In the genomic region with DNA sequence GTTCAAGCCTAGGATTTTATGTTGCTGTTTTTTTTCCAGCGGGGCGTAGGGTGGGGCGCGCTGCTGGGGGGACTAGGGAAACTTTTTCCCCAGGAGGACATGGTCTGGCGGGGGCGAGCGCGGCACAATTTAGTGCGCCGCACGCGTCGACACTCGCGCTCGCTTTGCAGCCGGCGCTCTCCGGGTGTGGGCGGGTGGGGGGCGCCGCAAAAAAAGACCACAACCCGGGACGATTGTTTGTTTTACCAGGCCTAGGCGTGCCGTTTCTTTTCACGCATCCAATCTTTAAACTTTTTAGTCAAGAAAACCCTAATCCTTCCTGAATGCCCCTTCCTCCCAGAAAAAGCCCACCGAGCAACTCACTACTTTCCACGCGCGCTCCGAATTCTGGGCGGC, we compare ENCODE assay signal across 8 cellular contexts. TPM values are rescaled to one million over a fixed set of nuclear protein-coding genes. Genes with fewer than 3 reads are reported as not detected.
DNase-seq lines count a peak whose midpoint lies in the region; ATAC-seq and TF ChIP-seq lines count a peak whose summit lies in the region.

No MANE protein-coding gene starts in this region.

- H2BK120ac ChIP-seq in H9 (ENCODE audit: low read depth, low read length, poor library complexity, severe bottlenecking) = peak overlapping the region; percentile 87

- H3K79me2 ChIP-seq in H9 (ENCODE audit: insufficient read depth, low read length) = peaks cover 33% of the 10 kb centered on the region; the same call in 1 of the 2 replicates

- H3K36me3 ChIP-seq in prostate gland = peaks cover 7 to 14% of the 10 kb centered on the region in 2 donors

- H3K79me1 ChIP-seq in H9 (ENCODE audit: insufficient read depth, low read depth, low read length, poor library complexity, severe bottlenecking) = no peaks in the 10 kb centered on the region

- peak overlapping the region; percentile 54 for H2AK5ac ChIP-seq in H9 (ENCODE audit: insufficient read length, low read length)

- peak overlapping the region; percentile 86 for H3K56ac ChIP-seq in H9 (ENCODE audit: insufficient read length, low read depth, low read length)

- H4K5ac ChIP-seq in H9 (ENCODE audit: insufficient read length, low read depth, low read length) = peak overlapping the region; percentile 91

- H3K9ac ChIP-seq in H9 (ENCODE audit: extremely low read depth, insufficient read length, low read length) = peak overlapping the region; percentile 95

- H3K27ac ChIP-seq in H9 (ENCODE audit: insufficient read length, low read depth, low read length) (peak overlapping the region; percentile 93), prostate gland (peak overlapping the region; percentile 99 to 100)

- H3K4ac ChIP-seq in H9 (ENCODE audit: low read depth, low read length) = peak overlapping the region; percentile 40

- peak overlapping the region; percentile 100 for H3K4me3 ChIP-seq in WI38 (ENCODE audit: low read depth, low read length)
- H3K4me3 ChIP-seq in fibroblast of villous mesenchyme (ENCODE audit: low read depth, low read length) = peak overlapping the region; percentile 77
- peak overlapping the region; percentile 86 to 94 for H3K4me3 ChIP-seq in prostate gland

- TF ChIP-seq CTCF in H9 (conservative IDR thresholded peaks at IDR 0.05) = no peak
- no peak for TF ChIP-seq CTCF in WI38 (IDR thresholded peaks at IDR 0.05; ENCODE audit: low read depth, low read length)
- no peak for TF ChIP-seq CTCF in fibroblast of villous mesenchyme (IDR thresholded peaks at IDR 0.05; ENCODE audit: insufficient read depth, low read depth, low read length)
- no peak for TF ChIP-seq CTCF in prostate gland (IDR thresholded peaks at IDR 0.05)

- H3K4me1 ChIP-seq in H9 (ENCODE audit: insufficient read depth, low read length) (peaks cover 5% of the 10 kb centered on the region; the same call in 1 of the 2 replicates), prostate gland (replicated peaks) (no peaks in the 10 kb centered on the region)

- no peak overlapping the region for H2BK15ac ChIP-seq in H9 (ENCODE audit: low read depth, low read length)

- H3K27me3 ChIP-seq in H9 (ENCODE audit: insufficient read depth, low read length) (no peaks in the 10 kb centered on the region), prostate gland (replicated peaks; ENCODE audit: insufficient read depth) (no peaks in the 10 kb centered on the region)

- peak overlapping the region; percentile 96 for H3K18ac ChIP-seq in H9 (ENCODE audit: insufficient read length, low read depth, low read length)

- H3K27ac Mint-ChIP-seq in H9 = peak overlapping the region; percentile 99 to 100 (median 100)

- peak overlapping the region; percentile 13 for H3K23ac ChIP-seq in H9 (ENCODE audit: insufficient read length, low read depth, low read length)

- peak overlapping the region; percentile 89 for H3K4me2 ChIP-seq in H9 (ENCODE audit: insufficient read depth, insufficient read length, low read length)

- no peak overlapping the region for H2AFZ ChIP-seq in H9 (ENCODE audit: low read length)

- H2BK12ac ChIP-seq in H9 (ENCODE audit: insufficient read length, low read depth, low read length) = peak overlapping the region; percentile 84

- H3K14ac ChIP-seq in H9 (ENCODE audit: insufficient read depth, low read length) = peak overlapping the region; percentile 84

- peaks cover 23% of the 10 kb centered on the region for H3K23me2 ChIP-seq in H9 (ENCODE audit: insufficient read length, low read depth, low read length, poor library complexity, severe bottlenecking)

- H3K9me3 ChIP-seq in H9 (ENCODE audit: control insufficient read depth, low read depth, low read length) (no peaks in the 10 kb centered on the region), prostate gland (no peaks in the 10 kb centered on the region)

- H3K4me1 Mint-ChIP-seq in H9 = peaks cover 46 to 55% of the 10 kb centered on the region in 2 experiments

- TF ChIP-seq POLR2A in prostate gland (IDR thresholded peaks at IDR 0.05) = no peak

- H3K9me3 Mint-ChIP-seq in H9 = peaks cover 10 to 14% of the 10 kb centered on the region in 2 experiments; a peak in 4 of 5 replicates

- no CpG with 5 or more reads among the region's 33 CpGs for WGBS in H9 (ENCODE audit: extremely low coverage, insufficient read length, low lambda C conversion rate)
- WGBS in prostate gland = under 1% methylated on average over 33 of the region's 33 CpGs

- peak overlapping the region; percentile 41 for H3T11ph ChIP-seq in H9 (ENCODE audit: low read length)

- peaks cover 4% of the 10 kb centered on the region; the same call in 1 of the 2 replicates for H3K27me3 Mint-ChIP-seq in H9 (ENCODE audit: low read depth)

- no peak for ATAC-seq in GM18909 (IDR thresholded peaks at IDR 0.05; ENCODE audit: poor library complexity, unreplicated experiment)

- H3K36me3 Mint-ChIP-seq in H9 (ENCODE audit: insufficient read depth in 1 of 3, low read depth in 3 of 3) = peaks cover 32 to 39% (median 39%) of the 10 kb centered on the region in 3 experiments

- no peaks in the 10 kb centered on the region for H4K20me1 ChIP-seq in H9 (ENCODE audit: control insufficient read depth, insufficient read depth, insufficient read length)

- H2BK20ac ChIP-seq in H9 (ENCODE audit: low read depth, low read length, poor library complexity, severe bottlenecking) = no peak overlapping the region

- H4K8ac ChIP-seq in H9 (replicated peaks; ENCODE audit: insufficient read length, low read depth, low read length) = no peak overlapping the region

- DNase-seq in H9 = no peak
- DNase-seq in fibroblast of villous mesenchyme (ENCODE audit: low read depth) = peak; percentile 31
- DNase-seq in prostate gland (ENCODE audit: low spot score) = no peak
- no peak for DNase-seq in GF-D8 (lab: John Stamatoyannopoulos, UW)
- DNase-seq in effector CD4-positive, alpha-beta T cell = no peak
- DNase-seq in HK-2 (ENCODE audit: unreplicated experiment) = no peak

- H3K4me3 Mint-ChIP-seq in H9 = peak overlapping the region; percentile 95 to 99

- peak overlapping the region; percentile 76 for H2BK5ac ChIP-seq in H9 (ENCODE audit: insufficient read length, low read length)

- intact Hi-C loops in prostate gland (cut with DNase I) = loop anchor here (2.0 to 5.0 kb wide), 3 partner anchors 246 to 545 kb away; no protein-coding TSS in a partner anchor

- peak overlapping the region; percentile 65 for H4K91ac ChIP-seq in H9 (ENCODE audit: insufficient read length, low read depth, low read length)

RNA-seq across cellular contexts. Expression of a gene that starts 0.9 kb away (rescaled TPM):
- 95.0 and 109 TPM in 2 replicates for total RNA-seq in H9 (2021)
- 24.2 and 44.5 TPM in 2 replicates for total RNA-seq in fibroblast of villous mesenchyme
- total RNA-seq in prostate gland = 100 to 1,000 TPM; 359 to 556 TPM
